In genomic region chr5:139747583-139748504, GRCh38 we compare ENCODE assay signal across 1 cellular context.
TF ChIP-seq lines count a peak whose summit lies in the region.

No MANE protein-coding gene starts in this region.

TF ChIP-seq in GM12878, 131 proteins besides CTCF, POLR2A, EP300 and RAD21 (continued from another document):
- TF ChIP-seq GATAD2B (conservative IDR thresholded peaks at IDR 0.05; ENCODE audit: low read depth) (peak; percentile 99), RUNX3 (IDR thresholded peaks at IDR 0.05; ENCODE audit: low read length) (peak; percentile 39; the same call in 1 of the 2 replicates), MYC (IDR thresholded peaks at IDR 0.05; ENCODE audit: insufficient read depth, insufficient read length, insufficient replicate concordance, low read length, severe bottlenecking) (no peak), DPF2 (IDR thresholded peaks at IDR 0.05) (peak; percentile 98), YY1 (IDR thresholded peaks at IDR 0.05; ENCODE audit: low read depth, low read length) (peak; percentile 24; the same call in 1 of the 2 replicates), ZNF592 (IDR thresholded peaks at IDR 0.05) (0 out of 2 replicates have a peak, but pooled peaks have one; percentile 26), CHD1 (IDR thresholded peaks at IDR 0.05; ENCODE audit: low read depth, low read length) (no peak), TARDBP (IDR thresholded peaks at IDR 0.05; ENCODE audit: borderline replicate concordance) (0 out of 2 replicates have a peak, but pooled peaks have one; percentile 44), SREBF2 (IDR thresholded peaks at IDR 0.05; ENCODE audit: low read length) (no peak)
